30 cellular contexts compared by ENCODE assay signal in the genomic region with DNA sequence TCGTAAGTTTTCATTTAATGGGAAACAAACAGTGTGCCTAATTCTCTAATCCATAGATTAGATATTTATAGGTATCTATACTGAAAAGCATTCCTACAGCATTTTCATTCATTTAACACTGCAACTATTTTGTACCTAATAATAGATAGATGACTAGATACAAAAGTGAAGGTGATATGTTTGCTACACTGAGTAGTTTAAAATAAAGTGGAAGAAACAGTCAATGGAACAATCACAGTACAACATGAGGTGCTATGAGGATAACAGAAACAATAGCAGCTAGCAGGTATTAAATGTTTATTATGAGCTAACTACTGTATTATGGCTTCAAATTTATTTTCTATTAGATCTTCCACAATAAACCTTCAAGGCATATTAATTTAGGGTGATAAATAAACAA.
"Had no signal": no experiment of that assay in that cellular context is flagged by ENCODE, and none has a peak within 500 bp of the region (broad histone marks: within the 10 kb centered on the region; RNA-seq: fewer than 3 reads in every experiment).

No MANE protein-coding gene starts in this region.

- H3K9me3 ChIP-seq: ascending aorta had no signal

- DNase-seq: activated B cell treated with CpG ODN at 0.5 μM for 24 hours; activated CD4-positive, alpha-beta memory T cell treated with anti-CD3 and anti-CD28 coated beads for 36 hours; activated CD4-positive, alpha-beta T cell treated with anti-CD3 and anti-CD28 coated beads for 4 hours; activated CD4-positive, alpha-beta T cell treated with anti-CD3 and anti-CD28 coated beads, Interleukin-2, amount 10 ng/mL, durations not matched to agents 24 days and 14 days; activated CD4-positive, alpha-beta T cell treated with anti-CD3 and anti-CD28 coated beads, Interleukin-2, amount 50 U/mL, for 1 hour; activated CD4-positive, alpha-beta T cell treated with anti-CD3 and anti-CD28 coated beads, Interleukin-2, amount 50 U/mL, for 4 hours; activated CD4-positive, CD25-positive, alpha-beta regulatory T cell treated with anti-CD3 and anti-CD28 coated beads, Interleukin-2, amount 50 U/mL, for 72 hours; activated CD8-positive, alpha-beta memory T cell treated with anti-CD3 and anti-CD28 coated beads, Interleukin-2, amount 50 U/mL, for 4 hours; activated CD8-positive, alpha-beta T cell treated with anti-CD3 and anti-CD28 coated beads for 36 hours; activated effector memory CD4-positive, alpha-beta T cell treated with anti-CD3 and anti-CD28 coated beads, Interleukin-2, amount 50 U/mL, for 16 hours; activated gamma-delta T cell treated with Interleukin-2 at 50 U/mL for 16 hours; activated naive CD4-positive, alpha-beta T cell treated with anti-CD3 and anti-CD28 coated beads, Interleukin-2, amount 10 ng/mL, durations not matched to agents 7 days and 5 days; activated naive CD4-positive, alpha-beta T cell treated with Interleukin-2 at 50 U/mL for 16 hours; activated naive CD8-positive, alpha-beta T cell treated with anti-CD3 and anti-CD28 coated beads, Interleukin-2, amount 10 ng/mL, durations not matched to agents 7 days and 5 days; activated naive CD8-positive, alpha-beta T cell treated with anti-CD3 and anti-CD28 coated beads, Interleukin-2, amount 50 U/mL, for 24 hours; activated T-cell treated with anti-CD3 and anti-CD28 coated beads for 4 hours; activated T-cell treated with anti-CD3 and anti-CD28 coated beads, Interleukin-2, amount 50 U/mL, for 1 hour; activated T-cell treated with anti-CD3 and anti-CD28 coated beads, Interleukin-2, amount 50 U/mL, for 4 hours; activated T-cell treated with anti-CD3 and anti-CD28 coated beads, Interleukin-2, amount 50 U/mL, for 72 hours; amygdala; anterior cingulate cortex; caudate nucleus; cerebellar nuclear complex; T-helper 1 cell; T-helper 2 cell; T-helper 9 cell had no signal

- H3K4me3 ChIP-seq: ascending aorta, cardiac muscle cell had no signal

- H3K27ac ChIP-seq: cardiac muscle cell, VCaP had no signal

- ATAC-seq: activated CD8-positive, alpha-beta T cell treated with anti-CD3 and anti-CD28 coated beads for 36 hours; activated naive CD8-positive, alpha-beta T cell treated with anti-CD3 and anti-CD28 coated beads, Interleukin-2, amount 50 U/mL, for 24 hours; activated T-cell treated with anti-CD3 and anti-CD28 coated beads, Interleukin-2, amount 50 U/mL, for 4 hours; activated T-cell treated with anti-CD3 and anti-CD28 coated beads, Interleukin-2, amount 50 U/mL, for 72 hours; activated T-helper 17 cell treated with anti-CD3 and anti-CD28 coated beads, Interleukin-2, amount 50 U/mL, for 72 hours had no signal

- H3K27me3 ChIP-seq: ascending aorta, cardiac muscle cell had no signal
